In the genomic region with DNA sequence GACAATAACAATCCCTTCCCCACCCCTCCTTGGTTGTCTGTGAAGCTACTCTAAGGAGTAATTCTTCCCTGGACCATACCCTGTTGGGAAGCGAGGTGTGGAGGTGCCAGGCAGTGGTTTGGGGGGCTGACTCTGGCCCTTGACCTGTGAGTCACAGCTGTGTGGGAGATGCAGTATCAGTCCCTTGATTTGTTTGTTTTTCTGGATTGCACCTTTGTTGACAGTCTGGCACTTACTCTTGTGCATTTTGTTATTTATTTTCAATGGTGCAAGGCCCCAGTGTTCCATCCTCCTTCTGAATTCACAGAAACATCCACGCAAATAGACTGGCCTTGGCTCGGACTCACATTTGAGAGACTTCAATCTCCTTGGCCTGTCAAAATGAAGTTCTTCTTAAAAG, we compare ENCODE assay signal across 30 cellular contexts.
"Had no signal": no experiment of that assay in that cellular context is flagged by ENCODE, and none has a peak within 500 bp of the region (broad histone marks: within the 10 kb centered on the region; RNA-seq: fewer than 3 reads in every experiment).

No MANE protein-coding gene starts in this region.

- H3K27ac Mint-ChIP-seq: activated CD4-positive, alpha-beta T cell treated with anti-CD3 and anti-CD28 coated beads, Interleukin-2, amount 10 ng/mL, durations not matched to agents 24 days and 14 days; activated CD8-positive, alpha-beta T cell treated with anti-CD3 and anti-CD28 coated beads for 36 hours; activated naive CD8-positive, alpha-beta T cell treated with anti-CD3 and anti-CD28 coated beads for 36 hours; activated T-cell treated with anti-CD3 and anti-CD28 coated beads, Interleukin-2, amount 50 U/mL, for 72 hours; T-helper 1 cell treated with Interleukin-12 subunit alpha and Interleukin-12 subunit beta and Interleukin-4 antibody, amounts not matched to agents 30 μg/mL and 1 μg/mL, for 36 hours; T-helper 2 cell treated with Interferon-gamma antibody and Interleukin-4, amounts not matched to agents 5 μg/mL and 100 μg/mL, for 36 hours had no signal

- H3K4me3 Mint-ChIP-seq: activated CD4-positive, alpha-beta T cell treated with anti-CD3 and anti-CD28 coated beads, Interleukin-2, amount 10 ng/mL, durations not matched to agents 24 days and 14 days; activated CD8-positive, alpha-beta T cell treated with anti-CD3 and anti-CD28 coated beads for 36 hours; activated naive CD8-positive, alpha-beta T cell treated with anti-CD3 and anti-CD28 coated beads for 36 hours; activated T-cell treated with anti-CD3 and anti-CD28 coated beads, Interleukin-2, amount 50 U/mL, for 72 hours; central memory CD8-positive, alpha-beta T cell; T-helper 1 cell treated with Interleukin-12 subunit alpha and Interleukin-12 subunit beta and Interleukin-4 antibody, amounts not matched to agents 30 μg/mL and 1 μg/mL, for 36 hours; T-helper 2 cell treated with Interferon-gamma antibody and Interleukin-4, amounts not matched to agents 5 μg/mL and 100 μg/mL, for 36 hours had no signal

- DNase-seq: activated CD4-positive, alpha-beta T cell treated with anti-CD3 and anti-CD28 coated beads, Interleukin-2, amount 10 ng/mL, durations not matched to agents 24 days and 14 days; activated CD4-positive, alpha-beta T cell treated with anti-CD3 and anti-CD28 coated beads, Interleukin-2, amount 50 U/mL, for 4 hours; activated CD8-positive, alpha-beta T cell treated with anti-CD3 and anti-CD28 coated beads for 36 hours; activated effector memory CD4-positive, alpha-beta T cell treated with anti-CD3 and anti-CD28 coated beads, Interleukin-2, amount 50 U/mL, for 16 hours; activated naive CD4-positive, alpha-beta T cell; activated naive CD4-positive, alpha-beta T cell treated with anti-CD3 and anti-CD28 coated beads, Interleukin-2, amount 50 U/mL, for 16 hours; activated naive CD8-positive, alpha-beta T cell treated with anti-CD3 and anti-CD28 coated beads for 36 hours; activated T-cell treated with anti-CD3 and anti-CD28 coated beads, Interleukin-2, amount 50 U/mL, for 1 hour; amniotic stem cell; aorta; brain microvascular endothelial cell; NCI-H1092 treated with DMSO at 0.1 percent for 48 hours; NCI-H1417; NCI-H146; NCI-H187; NCI-H2029 treated with DMSO at 0.1 percent for 48 hours; NCI-H2107; NCI-H2171 treated with DMSO at 0.1 percent for 48 hours; NCI-H226; NCI-H446 treated with DMSO at 0.1 percent for 48 hours; NCI-H524 treated with DMSO at 0.1 percent for 48 hours had no signal

- H3K36me3 ChIP-seq: brain microvascular endothelial cell, SJCRH30 had no signal

- H3K4me3 ChIP-seq: cardiac muscle cell, SJCRH30, SK-N-MC had no signal

- ATAC-seq: activated CD8-positive, alpha-beta T cell treated with anti-CD3 and anti-CD28 coated beads for 36 hours; Panc1 had no signal

- H3K9me3 Mint-ChIP-seq: activated CD4-positive, alpha-beta T cell treated with anti-CD3 and anti-CD28 coated beads, Interleukin-2, amount 10 ng/mL, durations not matched to agents 24 days and 14 days; activated CD8-positive, alpha-beta T cell treated with anti-CD3 and anti-CD28 coated beads for 36 hours; activated naive CD8-positive, alpha-beta T cell treated with anti-CD3 and anti-CD28 coated beads for 36 hours; activated T-cell treated with anti-CD3 and anti-CD28 coated beads, Interleukin-2, amount 50 U/mL, for 72 hours; activated T-helper 17 cell treated with anti-CD3 and anti-CD28 coated beads, Interleukin-2, amount 50 U/mL, for 72 hours; central memory CD8-positive, alpha-beta T cell; T-helper 1 cell treated with Interleukin-12 subunit alpha and Interleukin-12 subunit beta and Interleukin-4 antibody, amounts not matched to agents 30 μg/mL and 1 μg/mL, for 36 hours; T-helper 2 cell treated with Interferon-gamma antibody and Interleukin-4, amounts not matched to agents 5 μg/mL and 100 μg/mL, for 36 hours had no signal

- H3K27me3 ChIP-seq: brain microvascular endothelial cell, cardiac muscle cell, SJCRH30 had no signal

- H3K36me3 Mint-ChIP-seq: activated naive CD8-positive, alpha-beta T cell treated with anti-CD3 and anti-CD28 coated beads for 36 hours had no signal

- H3K27ac ChIP-seq: brain microvascular endothelial cell, cardiac muscle cell, SJCRH30, SK-N-MC had no signal

- H3K9me3 ChIP-seq: SJCRH30 had no signal

- H3K4me1 Mint-ChIP-seq: activated CD4-positive, alpha-beta T cell treated with anti-CD3 and anti-CD28 coated beads, Interleukin-2, amount 10 ng/mL, durations not matched to agents 24 days and 14 days; activated naive CD8-positive, alpha-beta T cell treated with anti-CD3 and anti-CD28 coated beads for 36 hours; central memory CD8-positive, alpha-beta T cell had no signal

- H3K4me1 ChIP-seq: SJCRH30 had no signal
